Comparison of ENCODE assay signal across 6 cellular contexts in the genomic region with DNA sequence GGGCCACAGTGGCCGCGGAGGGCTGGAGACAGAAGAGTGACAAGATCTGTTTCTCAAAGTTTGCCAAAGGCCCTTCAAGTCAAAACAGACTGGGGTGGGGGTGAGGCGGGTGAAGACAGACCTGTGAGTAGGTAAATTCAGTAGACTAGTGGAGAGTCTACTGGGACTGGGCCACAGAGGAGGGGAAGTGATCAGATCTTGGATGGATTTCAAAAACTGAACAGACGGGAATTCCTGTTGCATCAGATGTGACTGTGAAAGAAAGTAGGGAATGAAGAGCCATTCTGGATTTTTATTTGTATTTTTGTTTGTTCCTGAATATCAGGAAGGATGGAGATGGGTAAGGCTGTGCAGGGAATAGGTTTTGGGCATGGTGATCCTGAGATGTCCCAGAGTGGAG. TPM values are rescaled to one million over a fixed set of nuclear protein-coding genes. Genes with fewer than 3 reads are reported as not detected.
A peak's percentile ranks its signal among the peaks of the same experiment; 100 is the strongest.
DNase-seq lines count a peak whose midpoint lies in the region; ATAC-seq, FAIRE-seq and TF ChIP-seq lines count a peak whose summit lies in the region.
"Not testable (repeated sequence)": the region's sequence is repeated elsewhere in the genome, so short reads cannot be mapped to it uniquely, and the experiment has no call there.

No MANE protein-coding gene starts in this region.

- H3K4me1 ChIP-seq in keratinocyte (ENCODE audit: control insufficient read depth, extremely low read depth, insufficient read depth, low read length) = not testable (repeated sequence)

- H3K27me3 Mint-ChIP-seq in CD4-positive, alpha-beta T cell; IgD-negative memory B cell; activated B cell treated with CpG ODN at 0.5 μM for 24 hours: not testable (repeated sequence)

- H3K4me3 Mint-ChIP-seq in CD4-positive, alpha-beta T cell = peak overlapping the region; percentile 85
- peak overlapping the region; percentile 63 to 89 (median 82) for H3K4me3 Mint-ChIP-seq in IgD-negative memory B cell
- H3K4me3 Mint-ChIP-seq in activated B cell treated with CpG ODN at 0.5 μM for 24 hours = peak overlapping the region; percentile 76

- H3K27ac Mint-ChIP-seq in CD4-positive, alpha-beta T cell = peak overlapping the region; percentile 60
- H3K27ac Mint-ChIP-seq in IgD-negative memory B cell (peak overlapping the region in 2 of 3 donors; percentile 67 to 90), activated B cell treated with CpG ODN at 0.5 μM for 24 hours (peak overlapping the region; percentile 26)

- peaks cover 76% of the 10 kb centered on the region for H3K36me3 Mint-ChIP-seq in CD4-positive, alpha-beta T cell (ENCODE audit: low read depth)
- H3K36me3 Mint-ChIP-seq in IgD-negative memory B cell (peaks cover 32% of the 10 kb centered on the region), activated B cell treated with CpG ODN at 0.5 μM for 24 hours (ENCODE audit: low read depth) (peaks cover 48% of the 10 kb centered on the region)

- H3K9me3 Mint-ChIP-seq in CD4-positive, alpha-beta T cell = peaks cover 20% of the 10 kb centered on the region
- H3K9me3 Mint-ChIP-seq in IgD-negative memory B cell (peaks cover 21 to 35% (median 31%) of the 10 kb centered on the region in 3 donors), activated B cell treated with CpG ODN at 0.5 μM for 24 hours (peaks cover 29% of the 10 kb centered on the region)

- peak overlapping the region; percentile 61 for H3K9ac ChIP-seq in keratinocyte (ENCODE audit: control insufficient read depth, extremely low read depth, insufficient read depth, low read length)

- POLR2A ChIA-PET in CD4-positive, alpha-beta T cell (lab: Charles Lee) = interaction anchor here (0.7 to 1.9 kb wide), 10 partner anchors 13 to 319 kb away, joined by 3 to 10 read pairs (median 4); partner anchors contain the start of genes ZIK1, ZNF416, ZNF419 and ZNF548
- POLR2A ChIA-PET in activated B cell treated with CpG ODN at 0.5 μM for 24 hours (lab: Charles Lee) = interaction anchor here (0.6 to 1.4 kb wide), 6 partner anchors 13 to 209 kb away, joined by 3 to 8 read pairs (median 4); partner anchors contain the start of genes ZNF154, ZNF419, ZNF543 and ZNF772

- not testable (repeated sequence) for H3K27me3 ChIP-seq in CD4-positive, alpha-beta T cell (ENCODE audit: control insufficient read depth, insufficient read depth, low read length); dorsolateral prefrontal cortex; keratinocyte (ENCODE audit: control insufficient read depth, extremely low read depth, insufficient read depth, low read length)

- H3K4me3 ChIP-seq in dorsolateral prefrontal cortex (peak overlapping the region in 47 of 59 donors; percentile 10 to 90 (median 69)), keratinocyte (ENCODE audit: control insufficient read depth in 2 of 3, extremely low read depth in 1 of 3, insufficient read depth in 2 of 3, low read depth in 1 of 3, low read length in 3 of 3) (peak overlapping the region; percentile 65 to 79 (median 76)), skeletal muscle cell (ENCODE audit: low read depth, low read length) (peak overlapping the region; percentile 46)

- H4K20me1 ChIP-seq in keratinocyte (ENCODE audit: control insufficient read depth, extremely low read depth, insufficient read depth, low read length) = not testable (repeated sequence)

- H2AFZ ChIP-seq in keratinocyte (ENCODE audit: control insufficient read depth, low read length) = peak overlapping the region; percentile 43

- peaks cover 34% of the 10 kb centered on the region for H3K79me2 ChIP-seq in keratinocyte (ENCODE audit: control insufficient read depth, insufficient read depth, low read length)

- not testable (repeated sequence) for H3K27ac ChIP-seq in CD4-positive, alpha-beta T cell (ENCODE audit: low read depth, low read length); dorsolateral prefrontal cortex
- H3K27ac ChIP-seq in keratinocyte (ENCODE audit: control insufficient read depth, insufficient read depth, low read length) = peak overlapping the region; percentile 31

- intact Hi-C loops in CD4-positive, alpha-beta T cell (cut with DNase I, micrococcal nuclease) = loop anchor here in 1 of 2 experiments (2.0 kb wide), 1 partner anchor 58 kb away; the partner anchor contains the start of gene ZNF550
- intact Hi-C loops in activated B cell treated with CpG ODN at 0.5 μM for 24 hours (cut with micrococcal nuclease); dorsolateral prefrontal cortex (cut with DNase I): not testable (repeated sequence)

- dilution Hi-C loops in keratinocyte (cut with MboI; ENCODE audit: extremely low pct_ligation_motif_present, low sequenced_read_pairs) = not testable (repeated sequence)

- not testable (repeated sequence) for TF ChIP-seq CTCF in CD4-positive, alpha-beta T cell (IDR thresholded peaks at IDR 0.05); activated B cell treated with CpG ODN at 0.5 μM for 24 hours (IDR thresholded peaks at IDR 0.05); dorsolateral prefrontal cortex (IDR thresholded peaks at IDR 0.05 in 54 of 56, conservative IDR thresholded peaks at IDR 0.05 in 2 of 56; ENCODE audit: low read depth in 1 of 56, partially characterized antibody in 56 of 56); keratinocyte (optimal IDR thresholded peaks at IDR 0.05 in 1 of 3, IDR thresholded peaks at IDR 0.05 in 1 of 3, conservative IDR thresholded peaks at IDR 0.05 in 1 of 3; ENCODE audit: extremely low read depth in 1 of 3, insufficient read depth in 2 of 3, low read length in 3 of 3)

- peaks cover 59% of the 10 kb centered on the region for H3K9me3 ChIP-seq in CD4-positive, alpha-beta T cell (ENCODE audit: control insufficient read depth, low read length)
- H3K9me3 ChIP-seq in keratinocyte (ENCODE audit: control insufficient read depth, low read depth, low read length) = not testable (repeated sequence)

- not testable (repeated sequence) for ATAC-seq in CD4-positive, alpha-beta T cell (ENCODE audit: poor library complexity); activated B cell treated with CpG ODN at 0.5 μM for 24 hours (ENCODE audit: low read depth)

- DNase-seq in CD4-positive, alpha-beta T cell; activated B cell treated with CpG ODN at 0.5 μM for 24 hours; dorsolateral prefrontal cortex; keratinocyte (ENCODE audit: low read depth, low spot score): not testable (repeated sequence)
- peak; percentile 16 for DNase-seq in skeletal muscle cell (ENCODE audit: low read depth)

- H3K36me3 ChIP-seq in keratinocyte (ENCODE audit: control insufficient read depth in 2 of 2, extremely low read depth in 1 of 2, insufficient read depth in 2 of 2, low read length in 2 of 2) = not testable (repeated sequence)

- not testable (repeated sequence) for H3K9me1 ChIP-seq in keratinocyte (ENCODE audit: control insufficient read depth, extremely low read depth, insufficient read depth, low read length)

- H3K4me2 ChIP-seq in keratinocyte (ENCODE audit: control insufficient read depth, extremely low read depth, insufficient read depth, low read depth, low read length) = peak overlapping the region; percentile 93

- H3K4me1 Mint-ChIP-seq in CD4-positive, alpha-beta T cell (ENCODE audit: low read depth) = peaks cover 30% of the 10 kb centered on the region
- H3K4me1 Mint-ChIP-seq in IgD-negative memory B cell (peaks cover 18 to 24% (median 19%) of the 10 kb centered on the region in 3 donors), activated B cell treated with CpG ODN at 0.5 μM for 24 hours (peaks cover 22% of the 10 kb centered on the region)

- FAIRE-seq in keratinocyte (lab: Jason Lieb, UNC) = peak; percentile 74

- CTCF ChIA-PET in CD4-positive, alpha-beta T cell (lab: Charles Lee) = interaction anchor here (0.9 to 1.4 kb wide), 2 partner anchors 23 to 27 kb away, joined by 3 read pairs; partner anchors contain the start of genes ZNF549 and ZNF772
- CTCF ChIA-PET in activated B cell treated with CpG ODN at 0.5 μM for 24 hours (lab: Charles Lee) = not testable (repeated sequence)

RNA-seq across cellular contexts. Expression of gene ZNF773, which starts 0.7 kb away (rescaled TPM):
- 10 to 100 TPM; 20.3 to 22.3 TPM for total RNA-seq in CD4-positive, alpha-beta T cell
- polyA plus RNA-seq in IgD-negative memory B cell (9.0 TPM), keratinocyte (5.4 to 8.8 TPM (median 7.9 TPM) in 3 replicates)
- total RNA-seq in activated B cell treated with CpG ODN at 0.5 μM for 24 hours (20.2 and 21.3 TPM in 2 replicates), dorsolateral prefrontal cortex (10 to 100 TPM; 11.7 to 30.4 (median 18.3) TPM)
- polyA plus RNA-seq in keratinocyte (2011; ENCODE audit: low read depth) = 10.6 TPM
- 6.0 and 9.2 TPM in 2 replicates for polyA plus RNA-seq in keratinocyte (2011; cell fraction: cytosol; rRNA removed)
- polyA plus RNA-seq in keratinocyte (2011; cell fraction: nucleus; rRNA removed) = 30.9 and 36.0 TPM in 2 replicates
- 5.9 and 9.8 TPM in 2 replicates for polyA plus RNA-seq in keratinocyte (2012; ENCODE audit: low replicate concordance)
- polyA minus RNA-seq in keratinocyte = 3.8 to 10.4 TPM (median 10.0 TPM) in 3 replicates
- polyA minus RNA-seq in keratinocyte (2011; cell fraction: cytosol; rRNA and poly(A)+ RNA removed) = 7.1 TPM
- polyA minus RNA-seq in keratinocyte (2011; cell fraction: nucleus; rRNA and poly(A)+ RNA removed) = 16.7 and 29.5 TPM in 2 replicates

RNA-seq across cellular contexts. Expression of gene ZNF419, which starts 12.8 kb away (rescaled TPM):
- total RNA-seq in CD4-positive, alpha-beta T cell = 1 to 10 TPM; 8.3 to 9.2 TPM
- polyA plus RNA-seq in IgD-negative memory B cell (12.4 TPM), keratinocyte (7.0 to 13.4 TPM (median 11.9 TPM) in 3 replicates)
- total RNA-seq in activated B cell treated with CpG ODN at 0.5 μM for 24 hours (17.2 TPM in 2 replicates), dorsolateral prefrontal cortex (10 to 100 TPM; 15.6 to 33.1 (median 22.4) TPM)
- 5.0 TPM for polyA plus RNA-seq in keratinocyte (2011; ENCODE audit: low read depth)
- 4.1 and 8.6 TPM in 2 replicates for polyA plus RNA-seq in keratinocyte (2011; cell fraction: cytosol; rRNA removed)
- 25.0 and 29.5 TPM in 2 replicates for polyA plus RNA-seq in keratinocyte (2011; cell fraction: nucleus; rRNA removed)
- 7.2 and 15.3 TPM in 2 replicates for polyA plus RNA-seq in keratinocyte (2012; ENCODE audit: low replicate concordance)
- 6.5 to 9.9 TPM (median 9.8 TPM) in 3 replicates for polyA minus RNA-seq in keratinocyte
- polyA minus RNA-seq in keratinocyte (2011; cell fraction: cytosol; rRNA and poly(A)+ RNA removed) = 15.9 TPM
- polyA minus RNA-seq in keratinocyte (2011; cell fraction: nucleus; rRNA and poly(A)+ RNA removed) = 13.2 and 13.5 TPM in 2 replicates

RNA-seq across cellular contexts. Expression of gene ZNF772, which starts 23.0 kb away (rescaled TPM):
- 1 to 10 TPM; 2.5 to 3.2 TPM for total RNA-seq in CD4-positive, alpha-beta T cell
- polyA plus RNA-seq in IgD-negative memory B cell = 1.1 TPM
- total RNA-seq in activated B cell treated with CpG ODN at 0.5 μM for 24 hours = 13.8 and 17.9 TPM in 2 replicates
- 10 to 100 TPM; 18.4 to 50.7 (median 35.0) TPM for total RNA-seq in dorsolateral prefrontal cortex
- polyA plus RNA-seq in keratinocyte = 5.2 to 5.4 TPM (median 5.3 TPM) in 3 replicates
- polyA plus RNA-seq in keratinocyte (2011; ENCODE audit: low read depth) = 4.7 TPM
- polyA plus RNA-seq in keratinocyte (2011; cell fraction: cytosol; rRNA removed) = 2.6 and 3.9 TPM in 2 replicates
- 6.5 and 7.6 TPM in 2 replicates for polyA plus RNA-seq in keratinocyte (2011; cell fraction: nucleus; rRNA removed)
- polyA plus RNA-seq in keratinocyte (2012; ENCODE audit: low replicate concordance) = 3.1 and 3.6 TPM in 2 replicates
- polyA minus RNA-seq in keratinocyte = 7.0 to 17.6 TPM (median 9.8 TPM) in 3 replicates
- 5.6 TPM for polyA minus RNA-seq in keratinocyte (2011; cell fraction: cytosol; rRNA and poly(A)+ RNA removed)
- polyA minus RNA-seq in keratinocyte (2011; cell fraction: nucleus; rRNA and poly(A)+ RNA removed) = 11.5 and 14.7 TPM in 2 replicates

RNA-seq across cellular contexts. Expression of gene ZNF549, which starts 26.8 kb away (rescaled TPM):
- 10 to 100 TPM; 10.1 to 11.1 TPM for total RNA-seq in CD4-positive, alpha-beta T cell
- 7.3 TPM for polyA plus RNA-seq in IgD-negative memory B cell
- 14.0 and 16.9 TPM in 2 replicates for total RNA-seq in activated B cell treated with CpG ODN at 0.5 μM for 24 hours
- 10 to 100 TPM in 107 of 120 experiments, 1 to 10 TPM in 13; 7.3 to 20.7 (median 12.4) TPM for total RNA-seq in dorsolateral prefrontal cortex
- 5.6 to 7.7 TPM (median 6.3 TPM) in 3 replicates for polyA plus RNA-seq in keratinocyte
- polyA plus RNA-seq in keratinocyte (2011; ENCODE audit: low read depth) = 1.8 TPM
- 2.9 and 5.5 TPM in 2 replicates for polyA plus RNA-seq in keratinocyte (2011; cell fraction: cytosol; rRNA removed)
- 14.3 and 15.5 TPM in 2 replicates for polyA plus RNA-seq in keratinocyte (2011; cell fraction: nucleus; rRNA removed)
- 3.5 and 3.9 TPM in 2 replicates for polyA plus RNA-seq in keratinocyte (2012; ENCODE audit: low replicate concordance)
- polyA minus RNA-seq in keratinocyte = 3.3 to 9.5 TPM (median 8.1 TPM) in 3 replicates
- 3.3 TPM for polyA minus RNA-seq in keratinocyte (2011; cell fraction: cytosol; rRNA and poly(A)+ RNA removed)
- polyA minus RNA-seq in keratinocyte (2011; cell fraction: nucleus; rRNA and poly(A)+ RNA removed) = 10.4 and 17.1 TPM in 2 replicates

RNA-seq across cellular contexts. Expression of gene VN1R1, which starts 43.5 kb away (rescaled TPM):
- total RNA-seq in CD4-positive, alpha-beta T cell = under 1 TPM; 0.11 to 0.16 TPM
- polyA plus RNA-seq in IgD-negative memory B cell (0.53 TPM), keratinocyte (0.09 to 0.46 TPM (median 0.17 TPM) in 3 replicates)
- total RNA-seq in activated B cell treated with CpG ODN at 0.5 μM for 24 hours (0.78 and 1.1 TPM in 2 replicates), dorsolateral prefrontal cortex (10 to 100 TPM in 17 of 120 experiments, 1 to 10 TPM in 103; 3.4 to 12.3 (median 7.3) TPM)
- 0.51 TPM for polyA plus RNA-seq in keratinocyte (2011; ENCODE audit: low read depth)
- polyA plus RNA-seq in keratinocyte (2011; cell fraction: cytosol; rRNA removed) = 0.05 and 0.11 TPM in 2 replicates
- polyA plus RNA-seq in keratinocyte (2011; cell fraction: nucleus; rRNA removed) = 1.0 TPM in 2 replicates
- polyA plus RNA-seq in keratinocyte (2012; ENCODE audit: low replicate concordance) = 0.18 and 1.1 TPM in 2 replicates
- 0.59 to 0.93 TPM in 2 of 3 replicates, not detected in the other for polyA minus RNA-seq in keratinocyte
- polyA minus RNA-seq in keratinocyte (2011; cell fraction: cytosol; rRNA and poly(A)+ RNA removed) = not detected
- polyA minus RNA-seq in keratinocyte (2011; cell fraction: nucleus; rRNA and poly(A)+ RNA removed) = 0.53 and 1.0 TPM in 2 replicates

Comparison
In these comparisons a context has a peak if more than half of its experiments do, and no peak if none do; other contexts are left out.
1. H3K27ac Mint-ChIP-seq: peak in every context shown above with its lines; median percentile 78 in IgD-negative memory B cell; 60 in CD4-positive, alpha-beta T cell; 26 in activated B cell treated with CpG ODN at 0.5 μM for 24 hours.